Comparison of ENCODE assay signal across 10 cellular contexts in genomic region chr5:39520232-39520572, GRCh38.
DNase-seq lines count a peak whose midpoint lies in the region; ATAC-seq and TF ChIP-seq lines count a peak whose summit lies in the region.
"Had no signal": no experiment of that assay in that cellular context is flagged by ENCODE, and none has a peak within 500 bp of the region (broad histone marks: within the 10 kb centered on the region; RNA-seq: fewer than 3 reads in every experiment).

No MANE protein-coding gene starts in this region.

- peak; percentile 94 for DNase-seq in EH (ENCODE audit: low read depth)
- DNase-seq in SK-N-MC (ENCODE audit: low read depth, low spot score) = no peak
- DNase-seq in Right ventricle myocardium superior = no peak
- DNase-seq in sigmoid colon = no peak
- no peak for DNase-seq in activated gamma-delta T cell (lab: John Stamatoyannopoulos, UW)
- no peak for DNase-seq in HAP-1 (ENCODE audit: low spot score in 2 of 2)
- DNase-seq: activated B cell treated with CpG ODN at 0.5 μM for 24 hours, aorta had no signal

- intact Hi-C loops in Right ventricle myocardium superior (cut with DNase I) (no loop called here), sigmoid colon (cut with DNase I) (no loop called here)

- H3K4me3 ChIP-seq in SK-N-MC (peak overlapping the region; percentile 59), sigmoid colon (no peak overlapping the region), HAP-1 (no peak overlapping the region)

- in situ Hi-C loops in HAP-1 (cut with MboI; ENCODE audit: low sequenced_read_pairs) = no loop called here

- TF ChIP-seq CTCF in sigmoid colon (IDR thresholded peaks at IDR 0.05) = no peak

- H3K27me3 ChIP-seq in sigmoid colon (no peaks in the 10 kb centered on the region), HAP-1 (ENCODE audit: low read depth) (no peaks in the 10 kb centered on the region)

- peak in 1 of 4 donors; percentile 34 for TF ChIP-seq EP300 in sigmoid colon (IDR thresholded peaks at IDR 0.05)

- H3K27ac ChIP-seq in SK-N-MC = peak overlapping the region; percentile 99
- peak overlapping the region; percentile 43 to 67 (median 66) for H3K27ac ChIP-seq in sigmoid colon

- peak; percentile 91 for ATAC-seq in Right ventricle myocardium superior (ENCODE audit: poor library complexity)
- no peak for ATAC-seq in HG03520 (IDR thresholded peaks at IDR 0.05; ENCODE audit: unreplicated experiment)
- no peak for ATAC-seq in GM21529 (IDR thresholded peaks at IDR 0.05; ENCODE audit: unreplicated experiment)

- WGBS in sigmoid colon, 2 donors = 64 to 79% methylated on average over 3 of the region's 3 CpGs

- peak overlapping the region; percentile 71 for H3K9ac ChIP-seq in SK-N-MC (ENCODE audit: insufficient read length)

- H3K9me3 ChIP-seq in SK-N-MC (ENCODE audit: low read depth, low read length) (no peaks in the 10 kb centered on the region), sigmoid colon (no peaks in the 10 kb centered on the region), HAP-1 (no peaks in the 10 kb centered on the region)

- H3K4me1 ChIP-seq in sigmoid colon = peaks cover 0 to 44% (median 35%) of the 10 kb centered on the region in 4 donors
- no peaks in the 10 kb centered on the region for H3K4me1 ChIP-seq in HAP-1

- no peak for TF ChIP-seq POLR2A in sigmoid colon (IDR thresholded peaks at IDR 0.05)

- H3K36me3 ChIP-seq in SK-N-MC (ENCODE audit: insufficient read depth, low read length) (no peaks in the 10 kb centered on the region), sigmoid colon (no peaks in the 10 kb centered on the region), HAP-1 (replicated peaks) (no peaks in the 10 kb centered on the region)
